Comparison of ENCODE assay signal across 11 cellular contexts in the genomic region with DNA sequence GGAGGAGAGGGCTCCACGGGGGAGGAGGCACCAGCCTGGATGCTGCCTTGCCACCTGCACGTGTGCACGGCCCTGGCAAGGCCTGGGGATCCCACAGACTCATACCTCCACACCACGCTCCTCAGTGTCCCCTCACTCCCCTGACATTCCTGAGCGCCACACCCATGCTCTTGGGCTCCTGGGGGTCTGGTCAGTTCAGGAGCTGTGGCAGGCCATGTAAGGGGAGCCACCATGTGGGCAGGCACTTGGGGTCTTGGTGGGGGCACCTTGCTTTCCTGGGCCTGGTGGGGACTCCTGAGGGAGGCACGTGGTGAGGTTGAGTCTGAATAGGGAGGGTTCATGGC. TPM values are rescaled to one million over a fixed set of nuclear protein-coding genes. Genes with fewer than 3 reads are reported as not detected.
DNase-seq lines count a peak whose midpoint lies in the region; ATAC-seq and TF ChIP-seq lines count a peak whose summit lies in the region.
"Had no signal": no experiment of that assay in that cellular context is flagged by ENCODE, and none has a peak within 500 bp of the region (broad histone marks: within the 10 kb centered on the region; RNA-seq: fewer than 3 reads in every experiment).

No MANE protein-coding gene starts in this region.

- H3K4me1 Mint-ChIP-seq in activated CD4-positive, alpha-beta T cell treated with anti-CD3 and anti-CD28 coated beads, Interleukin-2, amount 10 ng/mL, durations not matched to agents 24 days and 14 days: peaks cover 10% of the 10 kb centered on the region
- peaks cover 11 to 35% (median 19%) of the 10 kb centered on the region in 4 donors for H3K4me1 Mint-ChIP-seq in naive thymus-derived CD8-positive, alpha-beta T cell
- H3K4me1 Mint-ChIP-seq: activated CD4-positive, alpha-beta memory T cell treated with anti-CD3 and anti-CD28 coated beads, Interleukin-2, amount 10 ng/mL, durations not matched to agents 7 days and 5 days had no signal

- no peaks in the 10 kb centered on the region for H3K9me3 Mint-ChIP-seq in activated CD4-positive, alpha-beta T cell treated with anti-CD3 and anti-CD28 coated beads, Interleukin-2, amount 10 ng/mL, durations not matched to agents 24 days and 14 days
- no peaks in the 10 kb centered on the region for H3K9me3 Mint-ChIP-seq in naive thymus-derived CD8-positive, alpha-beta T cell
- H3K9me3 Mint-ChIP-seq: activated CD4-positive, alpha-beta memory T cell treated with anti-CD3 and anti-CD28 coated beads, Interleukin-2, amount 10 ng/mL, durations not matched to agents 7 days and 5 days had no signal

- WGBS in transverse colon (ENCODE audit: low coverage in 1 of 2), 2 donors: 57% methylated on average over 6 of the region's 6 CpGs; no CpG with 5 or more reads in 1 of the 2 donors

- no peak for DNase-seq in activated CD4-positive, alpha-beta T cell treated with anti-CD3 and anti-CD28 coated beads, Interleukin-2, amount 10 ng/mL, durations not matched to agents 24 days and 14 days
- no peak for DNase-seq in activated CD4-positive, alpha-beta T cell treated with anti-CD3 and anti-CD28 coated beads for 48 hours
- no peak for DNase-seq in dorsolateral prefrontal cortex
- DNase-seq in naive thymus-derived CD8-positive, alpha-beta T cell: peak in 1 of 10 donors; percentile 22
- peak; percentile 7 for DNase-seq in transverse colon
- DNase-seq in HuH-7 (ENCODE audit: low spot score): no peak
- no peak for DNase-seq in stimulated activated CD4-positive, alpha-beta T cell treated with anti-CD3 and anti-CD28 coated beads, Interleukin-4, amount 100 ng/mL, for 1 hour
- DNase-seq: activated CD4-positive, alpha-beta memory T cell treated with anti-CD3 and anti-CD28 coated beads, Interleukin-2, amount 10 ng/mL, durations not matched to agents 7 days and 5 days; NCI-H524 treated with DMSO at 0.1 percent for 48 hours had no signal

- H3K36me3 Mint-ChIP-seq in activated CD4-positive, alpha-beta T cell treated with anti-CD3 and anti-CD28 coated beads, Interleukin-2, amount 10 ng/mL, durations not matched to agents 24 days and 14 days (ENCODE audit: low read depth): peaks cover 3% of the 10 kb centered on the region
- no peaks in the 10 kb centered on the region for H3K36me3 Mint-ChIP-seq in naive thymus-derived CD8-positive, alpha-beta T cell

- no peaks in the 10 kb centered on the region for H3K27me3 Mint-ChIP-seq in activated CD4-positive, alpha-beta T cell treated with anti-CD3 and anti-CD28 coated beads, Interleukin-2, amount 10 ng/mL, durations not matched to agents 24 days and 14 days
- H3K27me3 Mint-ChIP-seq in naive thymus-derived CD8-positive, alpha-beta T cell: no peaks in the 10 kb centered on the region
- H3K27me3 Mint-ChIP-seq: activated CD4-positive, alpha-beta memory T cell treated with anti-CD3 and anti-CD28 coated beads, Interleukin-2, amount 10 ng/mL, durations not matched to agents 7 days and 5 days had no signal

- POLR2A ChIA-PET in naive thymus-derived CD8-positive, alpha-beta T cell (lab: Charles Lee): interaction anchor here (0.6 to 2.6 kb wide), 6 partner anchors 11 to 44 kb away, joined by 3 to 9 read pairs (median 4); a partner anchor contains a TSS

- no peaks in the 10 kb centered on the region for H3K27me3 ChIP-seq in dorsolateral prefrontal cortex
- H3K27me3 ChIP-seq in transverse colon: no peaks in the 10 kb centered on the region

- no peaks in the 10 kb centered on the region for H3K36me3 ChIP-seq in transverse colon

- intact Hi-C loops in activated CD4-positive, alpha-beta T cell treated with anti-CD3 and anti-CD28 coated beads, Interleukin-2, amount 10 ng/mL, durations not matched to agents 24 days and 14 days (cut with micrococcal nuclease): no loop called here
- intact Hi-C loops in dorsolateral prefrontal cortex (cut with DNase I) (no loop called here), transverse colon (cut with DNase I; ENCODE audit: low total_unique reads) (no loop called here)

- in situ Hi-C loops in transverse colon (cut with MboI; ENCODE audit: low pct_ligation_motif_present in 1 of 4, low pct_unique_long_range_greater_than_20kb in 1 of 4, low sequenced_read_pairs in 3 of 4): no loop called here

- peak overlapping the region; percentile 32 for H3K27ac Mint-ChIP-seq in activated CD4-positive, alpha-beta T cell treated with anti-CD3 and anti-CD28 coated beads, Interleukin-2, amount 10 ng/mL, durations not matched to agents 24 days and 14 days
- peak overlapping the region in 8 of 10 donors; percentile 6 to 79 (median 66) for H3K27ac Mint-ChIP-seq in naive thymus-derived CD8-positive, alpha-beta T cell
- H3K27ac Mint-ChIP-seq: activated CD4-positive, alpha-beta memory T cell treated with anti-CD3 and anti-CD28 coated beads, Interleukin-2, amount 10 ng/mL, durations not matched to agents 7 days and 5 days had no signal

- ATAC-seq in naive thymus-derived CD8-positive, alpha-beta T cell: peak in 1 of 2 donors; percentile 5
- no peak for ATAC-seq in HG03565 (IDR thresholded peaks at IDR 0.05; ENCODE audit: unreplicated experiment)

- TF ChIP-seq CTCF in dorsolateral prefrontal cortex (IDR thresholded peaks at IDR 0.05 in 54 of 56, conservative IDR thresholded peaks at IDR 0.05 in 2 of 56; ENCODE audit: low read depth in 1 of 56, partially characterized antibody in 56 of 56): no peak
- no peak for TF ChIP-seq CTCF in transverse colon (IDR thresholded peaks at IDR 0.05)

- H3K4me3 ChIP-seq in dorsolateral prefrontal cortex (peak overlapping the region in 57 of 59 donors; percentile 20 to 76 (median 54)), transverse colon (peak overlapping the region in 1 of 4 donors; percentile 24)
- H3K4me3 ChIP-seq: A549 had no signal

- no peak for TF ChIP-seq EP300 in transverse colon (IDR thresholded peaks at IDR 0.05; ENCODE audit: low read depth)

- H3K27ac ChIP-seq in dorsolateral prefrontal cortex (peak overlapping the region in 58 of 59 donors; percentile 51 to 98 (median 93)), transverse colon (peak overlapping the region; percentile 77 to 97 (median 84))
- H3K27ac ChIP-seq: A549 had no signal

- TF ChIP-seq POLR2A in transverse colon (IDR thresholded peaks at IDR 0.05): no peak

- H3K4me1 ChIP-seq in transverse colon: peaks cover 5 to 34% (median 26%) of the 10 kb centered on the region in 4 donors

- H3K4me3 Mint-ChIP-seq in activated CD4-positive, alpha-beta T cell treated with anti-CD3 and anti-CD28 coated beads, Interleukin-2, amount 10 ng/mL, durations not matched to agents 24 days and 14 days: no peak overlapping the region
- H3K4me3 Mint-ChIP-seq in naive thymus-derived CD8-positive, alpha-beta T cell: peak overlapping the region in 1 of 10 donors; percentile 7
- H3K4me3 Mint-ChIP-seq: activated CD4-positive, alpha-beta memory T cell treated with anti-CD3 and anti-CD28 coated beads, Interleukin-2, amount 10 ng/mL, durations not matched to agents 7 days and 5 days had no signal

- no peaks in the 10 kb centered on the region for H3K9me3 ChIP-seq in transverse colon
- H3K9me3 ChIP-seq: A549 had no signal

RNA-seq across cellular contexts. Expression of a gene that starts 1.4 kb away (rescaled TPM):
- 0.69 and 0.96 TPM in 2 replicates for total RNA-seq in activated CD4-positive, alpha-beta T cell treated with anti-CD3 and anti-CD28 coated beads, Interleukin-2, amount 10 ng/mL, durations not matched to agents 24 days and 14 days
- total RNA-seq in dorsolateral prefrontal cortex (10 to 100 TPM in 112 of 120 experiments, 1 to 10 TPM in 8; 6.4 to 80.4 (median 20.6) TPM), transverse colon (1 to 10 TPM in 2 of 4 donors, under 1 TPM in 2; 0.20 to 7.1 (median 1.4) TPM)
- total RNA-seq in naive thymus-derived CD8-positive, alpha-beta T cell: 1 to 10 TPM; 2.6 to 2.8 TPM
- polyA plus RNA-seq in naive thymus-derived CD8-positive, alpha-beta T cell: under 1 TPM in 2 of 3 donors, not detected in 1; 0.16 to 0.22 TPM

RNA-seq across cellular contexts. Expression of a gene that starts 11.1 kb away (rescaled TPM):
- total RNA-seq in activated CD4-positive, alpha-beta T cell treated with anti-CD3 and anti-CD28 coated beads, Interleukin-2, amount 10 ng/mL, durations not matched to agents 24 days and 14 days: 211 and 222 TPM in 2 replicates
- 100 to 1,000 TPM; 226 to 417 (median 315) TPM for total RNA-seq in dorsolateral prefrontal cortex
- 100 to 1,000 TPM; 189 to 202 TPM for total RNA-seq in naive thymus-derived CD8-positive, alpha-beta T cell
- 100 to 1,000 TPM; 369 to 466 (median 374) TPM for polyA plus RNA-seq in naive thymus-derived CD8-positive, alpha-beta T cell
- total RNA-seq in transverse colon: 100 to 1,000 TPM; 183 to 573 (median 382) TPM

RNA-seq across cellular contexts. Expression of a gene that starts 14.5 kb away (rescaled TPM):
- total RNA-seq in activated CD4-positive, alpha-beta T cell treated with anti-CD3 and anti-CD28 coated beads, Interleukin-2, amount 10 ng/mL, durations not matched to agents 24 days and 14 days: 10.8 and 11.4 TPM in 2 replicates
- 10 to 100 TPM in 55 of 120 experiments, 1 to 10 TPM in 65; 6.6 to 16.0 (median 9.7) TPM for total RNA-seq in dorsolateral prefrontal cortex
- 10 to 100 TPM; 11.0 to 12.3 TPM for total RNA-seq in naive thymus-derived CD8-positive, alpha-beta T cell
- polyA plus RNA-seq in naive thymus-derived CD8-positive, alpha-beta T cell: 1 to 10 TPM; 3.3 to 4.2 (median 3.4) TPM
- 10 to 100 TPM in 3 of 4 donors, 1 to 10 TPM in 1; 7.5 to 13.5 (median 10.4) TPM for total RNA-seq in transverse colon

RNA-seq across cellular contexts. Expression of a gene that starts 42.0 kb away (rescaled TPM):
- total RNA-seq in activated CD4-positive, alpha-beta T cell treated with anti-CD3 and anti-CD28 coated beads, Interleukin-2, amount 10 ng/mL, durations not matched to agents 24 days and 14 days: 55.2 and 62.2 TPM in 2 replicates
- total RNA-seq in dorsolateral prefrontal cortex (10 to 100 TPM; 31.4 to 79.7 (median 54.4) TPM), transverse colon (10 to 100 TPM; 47.1 to 95.5 (median 77.1) TPM)
- total RNA-seq in naive thymus-derived CD8-positive, alpha-beta T cell: 10 to 100 TPM; 61.9 to 64.8 TPM
- polyA plus RNA-seq in naive thymus-derived CD8-positive, alpha-beta T cell: 100 to 1,000 TPM in 2 of 3 donors, 10 to 100 TPM in 1; 96.9 to 130 (median 103) TPM

RNA-seq across cellular contexts. Expression of a gene that starts 48.0 kb away (rescaled TPM):
- 27.5 and 33.0 TPM in 2 replicates for total RNA-seq in activated CD4-positive, alpha-beta T cell treated with anti-CD3 and anti-CD28 coated beads, Interleukin-2, amount 10 ng/mL, durations not matched to agents 24 days and 14 days
- total RNA-seq in dorsolateral prefrontal cortex: 10 to 100 TPM; 10.3 to 25.9 (median 17.7) TPM
- total RNA-seq in naive thymus-derived CD8-positive, alpha-beta T cell: 10 to 100 TPM; 26.0 to 28.1 TPM
- 10 to 100 TPM; 12.9 to 25.6 (median 20.0) TPM for polyA plus RNA-seq in naive thymus-derived CD8-positive, alpha-beta T cell
- total RNA-seq in transverse colon: 10 to 100 TPM; 11.6 to 17.1 (median 15.7) TPM
